ENCODE assay signal across 1 cellular context in genomic region chr5:43563321-43563720, GRCh38.
TF ChIP-seq lines count a peak whose summit lies in the region.

No MANE protein-coding gene starts in this region.

TF ChIP-seq in K562, 482 proteins besides CTCF, POLR2A, EP300 and RAD21:
- TF ChIP-seq FOXK1 (CRISPR knock-in tag; IDR thresholded peaks at IDR 0.05; ENCODE audit: borderline replicate concordance) (no peak), FOSL1 (tag; conservative IDR thresholded peaks at IDR 0.05) (no peak), NONO (IDR thresholded peaks at IDR 0.05; ENCODE audit: low read depth in 2 of 2, low read length in 1 of 2) (no peak), ZNF224 (CRISPR knock-in tag; IDR thresholded peaks at IDR 0.05) (no peak), FOXO4 (CRISPR knock-in tag; IDR thresholded peaks at IDR 0.05) (no peak), STAG1 (CRISPR knock-in tag; IDR thresholded peaks at IDR 0.05; ENCODE audit: borderline replicate concordance) (no peak), SETDB1 (IDR thresholded peaks at IDR 0.05; ENCODE audit: low read length) (no peak), USF1 (CRISPR knock-in tag; IDR thresholded peaks at IDR 0.05) (no peak), PTTG1 (tag; IDR thresholded peaks at IDR 0.05; ENCODE audit: low read depth) (no peak), HEY1 (CRISPR knock-in tag; IDR thresholded peaks at IDR 0.05; ENCODE audit: borderline replicate concordance) (no peak), TEAD4 (IDR thresholded peaks at IDR 0.05; ENCODE audit: low read length) (no peak), TEAD4 (CRISPR knock-in tag; IDR thresholded peaks at IDR 0.05; ENCODE audit: borderline replicate concordance) (no peak), ZNF212 (CRISPR knock-in tag; IDR thresholded peaks at IDR 0.05) (no peak), HNRNPK (IDR thresholded peaks at IDR 0.05; ENCODE audit: low read depth, low read length, poor library complexity, severe bottlenecking) (no peak), ZNF695 (CRISPR knock-in tag; IDR thresholded peaks at IDR 0.05) (no peak)
